Comparison of ENCODE assay signal across 13 cellular contexts in the genomic region with DNA sequence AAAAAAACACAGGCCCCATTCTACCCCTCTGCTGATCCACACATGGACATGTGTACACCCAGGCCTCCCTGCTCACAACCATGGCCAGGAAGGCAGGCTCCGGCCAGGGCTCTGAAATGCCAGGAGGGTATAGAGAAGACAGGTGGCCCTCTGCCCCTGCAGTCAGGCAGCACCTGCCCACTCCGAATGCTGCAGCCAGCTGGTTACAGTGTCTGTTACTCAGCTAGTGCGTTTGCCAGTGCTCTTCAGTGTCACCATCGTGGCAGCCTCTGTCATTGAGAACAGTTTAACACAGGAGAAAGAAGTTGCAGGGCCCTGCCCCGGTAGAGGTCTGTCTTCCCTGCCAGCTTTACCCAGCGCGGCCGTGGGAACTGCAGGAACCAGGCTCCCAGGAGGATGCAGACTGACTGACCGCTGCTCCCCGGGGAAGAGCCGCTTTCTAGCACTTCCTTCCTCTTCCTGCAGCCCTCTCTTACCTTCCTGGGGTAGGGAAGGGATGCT.
DNase-seq lines count a peak whose midpoint lies in the region; ATAC-seq and TF ChIP-seq lines count a peak whose summit lies in the region.
"Had no signal": no experiment of that assay in that cellular context is flagged by ENCODE, and none has a peak within 500 bp of the region (broad histone marks: within the 10 kb centered on the region; RNA-seq: fewer than 3 reads in every experiment).

No MANE protein-coding gene starts in this region.

- TF ChIP-seq CTCF in NB4 (IDR thresholded peaks at IDR 0.05; ENCODE audit: low read depth, low read length) (no peak), Calu3 (IDR thresholded peaks at IDR 0.05; ENCODE audit: unreplicated experiment) (no peak)

- CTCF ChIA-PET in Calu3 (lab: Charles Lee), result interaction anchor here (0.8 to 1.9 kb wide), 9 partner anchors 19 to 258 kb away, joined by 3 to 14 read pairs (median 5); partner anchors contain the start of gene FAM20C

- ATAC-seq in HG02610 (IDR thresholded peaks at IDR 0.05; ENCODE audit: unreplicated experiment) (no peak), HG03520 (IDR thresholded peaks at IDR 0.05; ENCODE audit: unreplicated experiment) (no peak)
- ATAC-seq: activated T-helper 17 cell treated with anti-CD3 and anti-CD28 coated beads, Interleukin-2, amount 50 U/mL, for 72 hours had no signal

- BruUV-seq in Calu3 (replicated peaks; lab: Mats Ljungman, UMichigan), result no TSS peak

- H3K27me3 Mint-ChIP-seq in Calu3 (ENCODE audit: unreplicated experiment), result peaks cover 72% of the 10 kb centered on the region

- DNase-seq in GF-D8 (lab: John Stamatoyannopoulos, UW), result peak; percentile 65
- DNase-seq in NB4 (ENCODE audit: low read depth), result peak; percentile 87
- peak; percentile 80 for DNase-seq in cardiac septum (ENCODE audit: low spot score)
- peak; percentile 77 for DNase-seq in posterior vena cava (ENCODE audit: low spot score)
- DNase-seq in T-helper 9 cell, result no peak
- DNase-seq in Calu3, result no peak
- DNase-seq: immature natural killer cell; stimulated activated CD4-positive, alpha-beta T cell treated with anti-CD3 and anti-CD28 coated beads, Interleukin-12 subunit alpha, Interleukin-12 subunit beta, amount 100 ng/mL, for 4 hours had no signal

- intact Hi-C loops in cardiac septum (cut with DNase I) (no loop called here), posterior vena cava (cut with DNase I) (no loop called here), Calu3 (cut with micrococcal nuclease; ENCODE audit: unreplicated experiment) (loop anchor here (2.0 kb wide), 1 partner anchor 57 kb away; no protein-coding TSS in a partner anchor)

- no peak overlapping the region for H3K4me3 Mint-ChIP-seq in Calu3 (ENCODE audit: low read depth, unreplicated experiment)
- H3K4me3 Mint-ChIP-seq: activated T-helper 17 cell treated with anti-CD3 and anti-CD28 coated beads, Interleukin-2, amount 50 U/mL, for 72 hours; immature natural killer cell had no signal

- H3K36me3 Mint-ChIP-seq in Calu3 (ENCODE audit: insufficient read depth, unreplicated experiment), result no peaks in the 10 kb centered on the region
- H3K36me3 Mint-ChIP-seq: immature natural killer cell had no signal

- H3K4me1 Mint-ChIP-seq in Calu3 (ENCODE audit: low read depth, unreplicated experiment), result no peaks in the 10 kb centered on the region
- H3K4me1 Mint-ChIP-seq: activated T-helper 17 cell treated with anti-CD3 and anti-CD28 coated beads, Interleukin-2, amount 50 U/mL, for 72 hours; immature natural killer cell had no signal

- H3K4me3 ChIP-seq in NB4 (ENCODE audit: low read depth, low read length), result no peak overlapping the region
- H3K4me3 ChIP-seq: adrenal gland, pancreas had no signal

- TF ChIP-seq POLR2A in NB4 (IDR thresholded peaks at IDR 0.05; ENCODE audit: extremely low read depth, insufficient read length), result no peak

- no peaks in the 10 kb centered on the region for H3K9me3 Mint-ChIP-seq in Calu3 (ENCODE audit: low read depth, unreplicated experiment)
- H3K9me3 Mint-ChIP-seq: activated T-helper 17 cell treated with anti-CD3 and anti-CD28 coated beads, Interleukin-2, amount 50 U/mL, for 72 hours; immature natural killer cell had no signal

- H3K27ac Mint-ChIP-seq in Calu3 (ENCODE audit: unreplicated experiment), result no peak overlapping the region
- H3K27ac Mint-ChIP-seq: activated T-helper 17 cell treated with anti-CD3 and anti-CD28 coated beads, Interleukin-2, amount 50 U/mL, for 72 hours; immature natural killer cell had no signal

Comparison
In these comparisons a context has a peak if more than half of its experiments do, and no peak if none do; other contexts are left out.
1. DNase-seq: peak in GF-D8 (single experiment), NB4 (single experiment), cardiac septum (single experiment) and posterior vena cava (single experiment); none in T-helper 9 cell (single experiment) and Calu3 (single experiment).